In genomic region chr19:3396881-3397265, GRCh38 we compare ENCODE assay signal across 15 cellular contexts. TPM values are rescaled to one million over a fixed set of nuclear protein-coding genes. Genes with fewer than 3 reads are reported as not detected.
DNase-seq lines count a peak whose midpoint lies in the region; ATAC-seq and TF ChIP-seq lines count a peak whose summit lies in the region.
"Had no signal": no experiment of that assay in that cellular context is flagged by ENCODE, and none has a peak within 500 bp of the region (broad histone marks: within the 10 kb centered on the region; RNA-seq: fewer than 3 reads in every experiment).

No MANE protein-coding gene starts in this region.

- dilution Hi-C loops in mammary epithelial cell (cut with HindIII; ENCODE audit: low sequenced_read_pairs): no loop called here

- no TSS peak for BruUV-seq in HCT116 (replicated peaks; lab: Mats Ljungman, UMichigan)
- no TSS peak for BruUV-seq in mammary epithelial cell (replicated peaks; lab: Mats Ljungman, UMichigan)

- TF ChIP-seq CTCF in HCT116 (IDR thresholded peaks at IDR 0.05 in 2 of 3, conservative IDR thresholded peaks at IDR 0.05 in 1 of 3; ENCODE audit: borderline replicate concordance in 1 of 3, insufficient read depth in 1 of 3, low read depth in 2 of 3, low read length in 2 of 3): no peak
- TF ChIP-seq CTCF in mammary epithelial cell (conservative IDR thresholded peaks at IDR 0.05 in 1 of 2, IDR thresholded peaks at IDR 0.05 in 1 of 2; ENCODE audit: extremely low read depth in 1 of 2, insufficient read depth in 1 of 2, low read depth in 1 of 2, low read length in 2 of 2): no peak
- TF ChIP-seq CTCF in lung (IDR thresholded peaks at IDR 0.05; ENCODE audit: control extremely low read depth, extremely low read depth): no peak
- no peak for TF ChIP-seq CTCF in nephron progenitor cell (IDR thresholded peaks at IDR 0.05)
- TF ChIP-seq CTCF in WERI-Rb-1 (IDR thresholded peaks at IDR 0.05; ENCODE audit: low read depth, low read length): no peak

- no peaks in the 10 kb centered on the region for H3K27me3 Mint-ChIP-seq in T-helper 2 cell treated with Interferon-gamma antibody and Interleukin-4, amounts not matched to agents 5 μg/mL and 100 μg/mL, for 36 hours (ENCODE audit: low read depth)
- H3K27me3 Mint-ChIP-seq in nephron progenitor cell (ENCODE audit: low read depth, poor library complexity): peaks cover 26% of the 10 kb centered on the region
- H3K27me3 Mint-ChIP-seq: B cell; naive thymus-derived CD4-positive, alpha-beta T cell had no signal

- CTCF ChIA-PET in HCT116 (lab: Charles Lee): no interaction called here
- CTCF ChIA-PET in mammary epithelial cell (lab: Charles Lee; ENCODE audit: low non-redundant PET): no interaction called here

- H3K9me2 ChIP-seq in HCT116 (ENCODE audit: insufficient read depth): no peaks in the 10 kb centered on the region

- DNase-seq in HCT116 (ENCODE audit: low read depth, low spot score) (no peak), mammary epithelial cell (no peak), lung (ENCODE audit: low spot score) (no peak), SKM-1 (lab: John Stamatoyannopoulos, UW; ENCODE audit: unreplicated experiment) (no peak), nephron progenitor cell (no peak), WERI-Rb-1 (no peak)
- no peak for DNase-seq in T-helper 2 cell treated with Interferon-gamma antibody and Interleukin-4, amounts not matched to agents 5 μg/mL and 100 μg/mL, for 36 hours (ENCODE audit: low spot score)
- DNase-seq: activated CD4-positive, CD25-positive, alpha-beta regulatory T cell; activated CD8-positive, alpha-beta memory T cell treated with anti-CD3 and anti-CD28 coated beads, Interleukin-2, amount 50 U/mL, for 48 hours; dermis blood vessel endothelial cell; MM.1S; naive thymus-derived CD4-positive, alpha-beta T cell; NK-92 treated with Interleukin-12 subunit alpha and Interleukin-12 subunit beta, amount 100 ng/mL, for 24 hours had no signal

- H3K4me3 ChIP-seq in HCT116 (replicated peaks in 1 of 2; ENCODE audit: low read depth in 1 of 2, low read length in 2 of 2): peak overlapping the region; percentile 21 to 35; a peak in 3 of 4 replicates
- H3K4me3 ChIP-seq in mammary epithelial cell (replicated peaks in 1 of 3; ENCODE audit: insufficient read depth in 1 of 3, low read depth in 2 of 3, low read length in 3 of 3): no peak overlapping the region
- no peak overlapping the region for H3K4me3 ChIP-seq in lung
- no peak overlapping the region for H3K4me3 ChIP-seq in skin epidermis
- no peak overlapping the region for H3K4me3 ChIP-seq in WERI-Rb-1 (ENCODE audit: low read depth, low read length)

- H3K9ac ChIP-seq in HCT116 (ENCODE audit: low read length) (peak overlapping the region; percentile 59), mammary epithelial cell (ENCODE audit: insufficient read depth, low read length) (no peak overlapping the region)

- in situ Hi-C loops in mammary epithelial cell (cut with MboI; ENCODE audit: low sequenced_read_pairs in 2 of 2): no loop called here

- H4K20me1 ChIP-seq in HCT116 (ENCODE audit: insufficient read depth) (peaks cover 7% of the 10 kb centered on the region; the same call in 1 of the 2 replicates), mammary epithelial cell (ENCODE audit: insufficient read depth, low read length) (no peaks in the 10 kb centered on the region)

- TF ChIP-seq RAD21 in HCT116 (IDR thresholded peaks at IDR 0.05; ENCODE audit: low read depth): no peak

- RAD21 ChIA-PET in HCT116 (lab: Charles Lee; ENCODE audit: low non-redundant PET in 1 of 2, low total read pairs in 2 of 2, uncharacterized antibody in 2 of 2, unreplicated experiment in 2 of 2): interaction anchor here in 1 of 2 experiments (0.6 kb wide), 1 partner anchor 1002 kb away, joined by 3 read pairs; no protein-coding TSS in a partner anchor

- H3K79me2 ChIP-seq in HCT116 (ENCODE audit: insufficient read depth, low read length) (peaks cover 99% of the 10 kb centered on the region), mammary epithelial cell (ENCODE audit: insufficient read depth, low read length) (peaks cover 77% of the 10 kb centered on the region)

- H3K27ac Mint-ChIP-seq in T-helper 2 cell treated with Interferon-gamma antibody and Interleukin-4, amounts not matched to agents 5 μg/mL and 100 μg/mL, for 36 hours: no peak overlapping the region
- no peak overlapping the region for H3K27ac Mint-ChIP-seq in nephron progenitor cell
- H3K27ac Mint-ChIP-seq: B cell; naive thymus-derived CD4-positive, alpha-beta T cell had no signal

- no peaks in the 10 kb centered on the region for H3K4me1 Mint-ChIP-seq in T-helper 2 cell treated with Interferon-gamma antibody and Interleukin-4, amounts not matched to agents 5 μg/mL and 100 μg/mL, for 36 hours (ENCODE audit: low read depth)
- H3K4me1 Mint-ChIP-seq in nephron progenitor cell: no peaks in the 10 kb centered on the region
- H3K4me1 Mint-ChIP-seq: B cell had no signal

- H2AFZ ChIP-seq in HCT116 (ENCODE audit: low read depth, low read length, poor library complexity, severe bottlenecking): no peak overlapping the region
- no peak overlapping the region for H2AFZ ChIP-seq in mammary epithelial cell (ENCODE audit: low read depth, low read length)

- 67% methylated on average over 8 of the region's 8 CpGs for WGBS in mammary epithelial cell (ENCODE audit: low coverage, missing lambda C conversion rate)
- WGBS in lung, 2 donors: 70 to 75% methylated on average over 8 of the region's 8 CpGs

- no peaks in the 10 kb centered on the region for H3K36me3 Mint-ChIP-seq in T-helper 2 cell treated with Interferon-gamma antibody and Interleukin-4, amounts not matched to agents 5 μg/mL and 100 μg/mL, for 36 hours (ENCODE audit: low read depth)
- H3K36me3 Mint-ChIP-seq in nephron progenitor cell (ENCODE audit: low read depth): no peaks in the 10 kb centered on the region

- ATAC-seq in HCT116 (peak; percentile 9; the same call in 1 of the 2 replicates), lung (ENCODE audit: insufficient read depth, low FRiP score) (no peak)
- ATAC-seq: naive thymus-derived CD4-positive, alpha-beta T cell had no signal

- H3K27ac ChIP-seq in HCT116 (ENCODE audit: low read depth, low read length) (peak overlapping the region; percentile 78), mammary epithelial cell (ENCODE audit: insufficient read depth, low read depth, low read length) (peak overlapping the region; percentile 22), lung (ENCODE audit: low read depth in 1 of 2, low read length in 1 of 2) (peak overlapping the region; percentile 47 to 52), skin epidermis (peak overlapping the region in 17 of 21 experiments; percentile 35 to 99 (median 86)), WERI-Rb-1 (no peak overlapping the region)

- H3K9me3 Mint-ChIP-seq in T-helper 2 cell treated with Interferon-gamma antibody and Interleukin-4, amounts not matched to agents 5 μg/mL and 100 μg/mL, for 36 hours: no peaks in the 10 kb centered on the region
- no peaks in the 10 kb centered on the region for H3K9me3 Mint-ChIP-seq in nephron progenitor cell
- H3K9me3 Mint-ChIP-seq: naive thymus-derived CD4-positive, alpha-beta T cell had no signal

- H3K4me2 ChIP-seq in HCT116 (ENCODE audit: low read length) (peak overlapping the region; percentile 74), mammary epithelial cell (ENCODE audit: insufficient read depth, low read depth, low read length) (peak overlapping the region; percentile 49)

- intact Hi-C loops in HCT116 (cut with micrococcal nuclease): no loop called here
- intact Hi-C loops in mammary epithelial cell (cut with micrococcal nuclease): no loop called here

- H3K4me3 Mint-ChIP-seq in T-helper 2 cell treated with Interferon-gamma antibody and Interleukin-4, amounts not matched to agents 5 μg/mL and 100 μg/mL, for 36 hours: no peak overlapping the region
- H3K4me3 Mint-ChIP-seq in nephron progenitor cell: no peak overlapping the region
- H3K4me3 Mint-ChIP-seq: B cell; naive thymus-derived CD4-positive, alpha-beta T cell had no signal

- POLR2A ChIA-PET in HCT116 (lab: Charles Lee): interaction anchor here (0.7 kb wide), 1 partner anchor 13 kb away, joined by 3 read pairs; no protein-coding TSS in a partner anchor

- H3K27me3 ChIP-seq in HCT116 (ENCODE audit: insufficient read depth, low read length) (no peaks in the 10 kb centered on the region), mammary epithelial cell (ENCODE audit: insufficient read depth, low read length) (no peaks in the 10 kb centered on the region), lung (ENCODE audit: control insufficient read depth, insufficient read depth) (no peaks in the 10 kb centered on the region), WERI-Rb-1 (ENCODE audit: insufficient read depth, low read depth, severe bottlenecking) (no peaks in the 10 kb centered on the region)

- H3K9me3 ChIP-seq in HCT116 (ENCODE audit: control insufficient read depth in 1 of 2, insufficient read depth in 1 of 2, low read depth in 1 of 2, low read length in 2 of 2): no peaks in the 10 kb centered on the region
- H3K9me3 ChIP-seq in mammary epithelial cell (replicated peaks; ENCODE audit: insufficient read depth, low read length): no peaks in the 10 kb centered on the region
- H3K9me3 ChIP-seq in lung (ENCODE audit: control insufficient read depth in 2 of 2, insufficient read depth in 1 of 2, low read length in 1 of 2): no peaks in the 10 kb centered on the region
- H3K9me3 ChIP-seq in WERI-Rb-1 (ENCODE audit: severe bottlenecking): no peaks in the 10 kb centered on the region

- H3K36me3 ChIP-seq in HCT116 (ENCODE audit: control insufficient read depth in 1 of 2, insufficient read depth in 2 of 2, low read length in 2 of 2): peaks cover 0 to 6% of the 10 kb centered on the region in 2 experiments; a peak in 1 of 4 replicates
- H3K36me3 ChIP-seq in mammary epithelial cell (ENCODE audit: insufficient read depth, low read length): peaks cover 2% of the 10 kb centered on the region
- H3K36me3 ChIP-seq in lung (ENCODE audit: control insufficient read depth in 2 of 2, insufficient read depth in 2 of 2, low read length in 2 of 2): peaks cover 0 to 15% of the 10 kb centered on the region in 2 donors
- H3K36me3 ChIP-seq in WERI-Rb-1: peaks cover 38% of the 10 kb centered on the region

- H3K4me1 ChIP-seq in HCT116 (ENCODE audit: control insufficient read depth in 1 of 2, insufficient read depth in 2 of 2, low read length in 2 of 2): peaks cover 17 to 37% of the 10 kb centered on the region in 2 experiments
- H3K4me1 ChIP-seq in mammary epithelial cell (ENCODE audit: insufficient read depth, low read length): peaks cover 23% of the 10 kb centered on the region
- H3K4me1 ChIP-seq in lung (ENCODE audit: control insufficient read depth in 2 of 2, insufficient read depth in 2 of 2, low read length in 2 of 2): peaks cover 0 to 25% of the 10 kb centered on the region in 2 donors

- no peak for TF ChIP-seq POLR2A in HCT116 (IDR thresholded peaks at IDR 0.05; ENCODE audit: borderline replicate concordance, extremely low read depth, insufficient read depth, insufficient read length)

TF ChIP-seq in HCT116, 20 proteins besides CTCF, POLR2A, EP300 and RAD21 (continues in another document):
- TF ChIP-seq EZH2phosphoT487 (IDR thresholded peaks at IDR 0.05; ENCODE audit: borderline replicate concordance) (no peak), CBX3 (IDR thresholded peaks at IDR 0.05; ENCODE audit: low read depth) (no peak)

RNA-seq across cellular contexts. Expression of gene NFIC, which starts 30.5 kb away (rescaled TPM):
- total RNA-seq in HCT116 (2021; ENCODE audit: unreplicated experiment) (116 TPM), mammary epithelial cell (10 to 100 TPM; 43.7 to 77.5 TPM), lung (100 to 1,000 TPM in 1 of 2 donors, 10 to 100 TPM in 1; 43.9 to 208 TPM)
- 42.8 and 55.4 TPM in 2 replicates for polyA plus RNA-seq in HCT116 (2012)
- polyA plus RNA-seq in mammary epithelial cell (8.9 TPM), lung (10 to 100 TPM; 40.4 to 55.6 TPM)
- 43.2 TPM for polyA minus RNA-seq in mammary epithelial cell

Comparison
In these comparisons a context has a peak if more than half of its experiments do, and no peak if none do; other contexts are left out.
1. H3K4me3 ChIP-seq: peak in HCT116 (2 of 2); none in mammary epithelial cell (0 of 3), lung (single experiment), skin epidermis (0 of 7) and WERI-Rb-1 (single experiment).